ENCODE assay signal across 11 cellular contexts in the genomic region with DNA sequence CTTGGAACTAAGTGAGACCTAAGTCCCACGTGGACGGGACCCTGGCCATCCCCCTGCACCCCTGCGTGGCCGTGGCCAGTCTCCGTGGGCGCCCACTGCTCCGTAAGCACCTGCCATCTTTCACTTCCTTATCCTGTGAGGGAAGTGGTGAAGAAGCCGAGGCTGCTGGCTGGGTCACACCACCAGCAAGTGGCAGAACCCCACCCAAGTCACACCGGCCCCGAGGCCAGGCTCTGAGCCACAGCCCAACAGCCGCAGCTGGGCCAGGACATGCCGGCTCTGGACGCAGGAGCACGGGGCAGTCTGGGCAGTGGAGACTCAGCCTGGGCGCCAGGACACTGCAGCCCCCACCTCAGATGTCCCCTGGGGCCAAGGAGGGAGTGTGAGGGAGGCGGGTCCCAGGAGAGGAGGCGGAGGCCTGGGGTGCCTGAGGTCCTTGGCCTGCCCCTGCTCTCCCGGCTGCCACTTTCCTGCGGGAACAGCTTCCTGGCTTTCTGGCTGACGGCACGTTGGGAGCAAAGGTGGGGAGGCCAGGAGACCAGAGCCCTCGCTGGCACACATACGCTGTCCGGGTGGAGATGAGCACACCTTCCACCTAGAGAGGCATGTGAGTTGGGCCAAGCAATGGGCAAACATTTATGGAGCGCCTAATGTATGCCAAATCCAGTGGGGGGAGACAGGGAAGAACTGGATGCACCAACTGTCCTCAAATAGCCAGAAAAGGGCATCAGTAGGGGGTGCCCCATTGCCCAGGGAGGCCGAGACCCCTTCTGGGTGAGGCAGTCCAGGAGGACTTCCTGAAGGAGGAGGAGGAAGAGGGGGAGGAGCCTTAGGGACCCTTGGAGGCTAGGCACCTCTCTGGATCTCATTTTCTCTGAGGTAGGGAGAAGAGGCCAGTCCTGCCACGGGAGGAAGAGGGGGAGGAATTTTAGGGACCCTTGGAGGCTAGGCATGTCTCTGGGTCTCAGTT. TPM values are rescaled to one million over a fixed set of nuclear protein-coding genes. Genes with fewer than 3 reads are reported as not detected.
DNase-seq lines count a peak whose midpoint lies in the region; ATAC-seq and TF ChIP-seq lines count a peak whose summit lies in the region.
"Had no signal": no experiment of that assay in that cellular context is flagged by ENCODE, and none has a peak within 500 bp of the region (broad histone marks: within the 10 kb centered on the region; RNA-seq: fewer than 3 reads in every experiment).

No MANE protein-coding gene starts in this region.

- TF ChIP-seq CTCF in GM20000 (IDR thresholded peaks at IDR 0.05; ENCODE audit: extremely low read depth, missing control alignments) (no peak), spleen (IDR thresholded peaks at IDR 0.05 in 8 of 11, conservative IDR thresholded peaks at IDR 0.05 in 3 of 11) (no peak)

- peaks cover 0 to 12% (median 0%) of the 10 kb centered on the region in 7 donors for H3K27me3 ChIP-seq in spleen (replicated peaks in 1 of 7)

- DNase-seq in GM20000 (ENCODE audit: low spot score) (peak; percentile 78), SKM-1 (lab: John Stamatoyannopoulos, UW; ENCODE audit: unreplicated experiment) (peak; percentile 61), left colon (peak; percentile 47 to 56), spleen (peak; percentile 94), SW 1271 (lab: John Stamatoyannopoulos, UW) (no peak), amniotic stem cell (lab: John Stamatoyannopoulos, UW) (no peak), SW480 (ENCODE audit: low spot score) (no peak)
- DNase-seq: COR-L47, NCI-H1105 treated with DMSO at 0.1 percent for 48 hours had no signal

- H3K4me3 ChIP-seq in spleen, result peak overlapping the region in 1 of 8 donors; percentile 60
- H3K4me3 ChIP-seq: smooth muscle cell had no signal

- WGBS in spleen, 5 donors, result 32 to 52% (median 36%) methylated on average over 16 to 27 of the region's 27 CpGs

- no peaks in the 10 kb centered on the region for H3K36me3 ChIP-seq in spleen

- ATAC-seq in left colon, result peak; percentile 41
- ATAC-seq in GM19397 (IDR thresholded peaks at IDR 0.05; ENCODE audit: unreplicated experiment), result no peak

- TF ChIP-seq POLR2A in spleen (IDR thresholded peaks at IDR 0.05), result peak in 1 of 3 donors; percentile 12

- intact Hi-C loops in left colon (cut with DNase I, micrococcal nuclease), result no loop called here
- intact Hi-C loops in spleen (cut with DNase I; ENCODE audit: low total_unique reads), result loop anchor here (10.0 kb wide), 1 partner anchor 54 kb away; no protein-coding TSS in a partner anchor

- no peaks in the 10 kb centered on the region for H3K9me3 ChIP-seq in spleen

- peaks cover 20 to 99% (median 79%) of the 10 kb centered on the region in 6 donors for H3K4me1 ChIP-seq in spleen

- peak overlapping the region in 7 of 8 donors; percentile 81 to 96 (median 91) for H3K27ac ChIP-seq in spleen

RNA-seq across cellular contexts. Expression of gene EGFL7, which starts 43.9 kb away (rescaled TPM):
- total RNA-seq in left colon, result 10 to 100 TPM; 14.3 to 17.2 TPM
- 100 to 1,000 TPM; 132 to 246 (median 179) TPM for total RNA-seq in spleen
- polyA plus RNA-seq in spleen, result 100 to 1,000 TPM; 169 to 522 (median 409) TPM

Comparison
In these comparisons a context has a peak if more than half of its experiments do, and no peak if none do; other contexts are left out.
1. DNase-seq: peak in GM20000 (single experiment), SKM-1 (single experiment), left colon (2 of 2) and spleen (single experiment); none in SW 1271 (0 of 2), amniotic stem cell (single experiment) and SW480 (single experiment).
2. RNA of gene EGFL7, which starts 43.9 kb away (total RNA-seq): 132 to 246 TPM in spleen; 14.3 to 17.2 TPM in left colon; every median in the first group is over 4 times any median in the second.